ENCODE assay signal across 24 cellular contexts in the genomic region with DNA sequence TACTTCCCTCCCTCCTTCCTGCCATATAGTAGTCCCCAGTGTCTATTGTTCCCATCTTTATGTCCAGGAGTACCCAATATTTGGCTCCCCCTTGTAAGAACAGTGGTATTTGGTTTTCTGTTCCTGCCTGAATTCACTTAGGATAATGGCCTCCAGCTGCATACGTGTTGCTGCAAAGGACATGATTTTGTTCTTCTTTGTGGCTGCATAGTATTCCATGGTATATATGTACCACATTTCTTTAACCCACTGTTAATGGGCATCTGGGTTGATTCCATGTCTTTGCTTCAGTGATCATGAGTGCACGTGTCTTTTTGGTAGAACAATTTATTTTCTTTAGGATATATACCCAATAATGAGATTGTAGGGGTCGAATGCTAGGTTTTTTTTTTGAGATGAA.
"Had no signal": no experiment of that assay in that cellular context is flagged by ENCODE, and none has a peak within 500 bp of the region (broad histone marks: within the 10 kb centered on the region; RNA-seq: fewer than 3 reads in every experiment).

No MANE protein-coding gene starts in this region.

- H3K9me3 ChIP-seq: esophagus squamous epithelium, gastrocnemius medialis, heart right ventricle, left lung, lower lobe of right lung, mucosa of descending colon had no signal

- H3K27me3 Mint-ChIP-seq: effector memory CD8-positive, alpha-beta T cell had no signal

- H3K27ac Mint-ChIP-seq: effector memory CD8-positive, alpha-beta T cell; mesothelial cell of epicardium had no signal

- H3K4me3 ChIP-seq: coronary artery, dorsolateral prefrontal cortex, esophagus squamous epithelium, gastrocnemius medialis, heart right ventricle, left lung, lower lobe of right lung, mucosa of descending colon had no signal

- H3K36me3 ChIP-seq: gastrocnemius medialis had no signal

- H3K4me3 Mint-ChIP-seq: effector memory CD8-positive, alpha-beta T cell; endodermal cell; mesothelial cell of epicardium had no signal

- H3K27ac ChIP-seq: coronary artery, epithelial cell of prostate, esophagus squamous epithelium, gastrocnemius medialis, heart right ventricle, left lung, lower lobe of right lung had no signal

- H3K9me3 Mint-ChIP-seq: effector memory CD8-positive, alpha-beta T cell; endodermal cell had no signal

- H3K27me3 ChIP-seq: dorsolateral prefrontal cortex, esophagus squamous epithelium, gastrocnemius medialis, heart right ventricle, left lung had no signal

- DNase-seq: dermis blood vessel endothelial cell; dorsolateral prefrontal cortex; effector CD4-positive, alpha-beta T cell; effector memory CD8-positive, alpha-beta T cell; endodermal cell; erythroblast; esophagus squamous epithelium; foreskin fibroblast; foreskin melanocyte; gastrocnemius medialis; glutamatergic neuron; head of caudate nucleus; heart right ventricle; hippocampal formation; left cardiac atrium; left lung; left ventricle myocardium superior; lower lobe of right lung; mesenchymal stem cell; mucosa of descending colon had no signal

- ATAC-seq: effector memory CD8-positive, alpha-beta T cell; esophagus mucosa; gastrocnemius medialis; heart right ventricle; left cardiac atrium; left ventricle myocardium superior had no signal
